ENCODE assay signal across 1 cellular context in genomic region chr3:901953-902778, GRCh38.
TF ChIP-seq lines count a peak whose summit lies in the region.

No MANE protein-coding gene starts in this region.

TF ChIP-seq in K562, 482 proteins besides CTCF, POLR2A, EP300 and RAD21 (continued from another document):
- no peak for TF ChIP-seq ZNF609 (CRISPR knock-in tag; IDR thresholded peaks at IDR 0.05; ENCODE audit: borderline replicate concordance)
- no peak for TF ChIP-seq NCOR1 (IDR thresholded peaks at IDR 0.05)
- no peak for TF ChIP-seq SPI1 (IDR thresholded peaks at IDR 0.05; ENCODE audit: borderline replicate concordance, low read depth, low read length)
- no peak for TF ChIP-seq MXI1 (IDR thresholded peaks at IDR 0.05; ENCODE audit: low read depth, low read length)
